1 cellular context compared by ENCODE assay signal in genomic region chr22:31544481-31545480, GRCh38.
TF ChIP-seq lines count a peak whose summit lies in the region.

No MANE protein-coding gene starts in this region.

TF ChIP-seq in HepG2, 621 proteins besides CTCF, POLR2A, EP300 and RAD21 (continued from another document):
- TF ChIP-seq WIZ (CRISPR knock-in tag; IDR thresholded peaks at IDR 0.05), result no peak
- TF ChIP-seq MED8 (CRISPR knock-in tag; IDR thresholded peaks at IDR 0.05; ENCODE audit: insufficient replicate concordance), result no peak
- TF ChIP-seq PAXIP1 (CRISPR knock-in tag; conservative IDR thresholded peaks at IDR 0.05), result peak; percentile 56
- peak; percentile 54; the same call in 1 of the 2 replicates for TF ChIP-seq NR2C2 (CRISPR knock-in tag; IDR thresholded peaks at IDR 0.05; ENCODE audit: borderline replicate concordance)
- peak; percentile 34; the same call in 1 of the 2 replicates for TF ChIP-seq ZMYM4 (CRISPR knock-in tag; IDR thresholded peaks at IDR 0.05)
- TF ChIP-seq ZNF850 (CRISPR knock-in tag; conservative IDR thresholded peaks at IDR 0.05), result no peak
- 0 out of 2 replicates have a peak, but pooled peaks have one; percentile 12 for TF ChIP-seq ZNF362 (CRISPR knock-in tag; IDR thresholded peaks at IDR 0.05; ENCODE audit: borderline replicate concordance)
- TF ChIP-seq RXRB (CRISPR knock-in tag; IDR thresholded peaks at IDR 0.05; ENCODE audit: borderline replicate concordance), result peak; percentile 33; the same call in 1 of the 2 replicates
- TF ChIP-seq HOXA9 (CRISPR knock-in tag; IDR thresholded peaks at IDR 0.05; ENCODE audit: borderline replicate concordance), result no peak
- 0 out of 2 replicates have a peak, but pooled peaks have one; percentile 29 for TF ChIP-seq ZNF770 (CRISPR knock-in tag; IDR thresholded peaks at IDR 0.05)
- TF ChIP-seq ZSCAN20 (CRISPR knock-in tag; IDR thresholded peaks at IDR 0.05; ENCODE audit: borderline replicate concordance), result no peak
- TF ChIP-seq DR1 (CRISPR knock-in tag; IDR thresholded peaks at IDR 0.05), result no peak
- TF ChIP-seq DMAP1 (CRISPR knock-in tag; IDR thresholded peaks at IDR 0.05), result no peak
- no peak for TF ChIP-seq ZNF512 (CRISPR knock-in tag; IDR thresholded peaks at IDR 0.05)
- peak; percentile 31; the same call in 1 of the 2 replicates for TF ChIP-seq ZMYM3 (CRISPR knock-in tag; IDR thresholded peaks at IDR 0.05)
- TF ChIP-seq TBX2 (CRISPR knock-in tag; IDR thresholded peaks at IDR 0.05; ENCODE audit: borderline replicate concordance), result 0 out of 2 replicates have a peak, but pooled peaks have one; percentile 18
- TF ChIP-seq ZBTB33 (CRISPR knock-in tag; IDR thresholded peaks at IDR 0.05), result 0 out of 2 replicates have a peak, but pooled peaks have one; percentile 26
- no peak for TF ChIP-seq CBX2 (IDR thresholded peaks at IDR 0.05; ENCODE audit: low read depth, low read length)
- no peak for TF ChIP-seq CBX2 (CRISPR knock-in tag; IDR thresholded peaks at IDR 0.05; ENCODE audit: low read depth)
